ENCODE assay signal across 7 cellular contexts in genomic region chr6:106462923-106463557, GRCh38.
"Had no signal": no experiment of that assay in that cellular context is flagged by ENCODE, and none has a peak within 500 bp of the region (broad histone marks: within the 10 kb centered on the region; RNA-seq: fewer than 3 reads in every experiment).

No MANE protein-coding gene starts in this region.

- H3K4me2 ChIP-seq: KMS-11 had no signal

- DNase-seq: IMR-90, KBM-7, KG1 had no signal

- FAIRE-seq: HTR-8/SVneo, K562 had no signal

- H3K9ac ChIP-seq: KMS-11 had no signal

- H3K4me3 ChIP-seq: K562 had no signal

- ATAC-seq: K562 had no signal

- H3K27ac ChIP-seq: HL-60, KMS-11 had no signal
